Comparison of ENCODE assay signal across 8 cellular contexts in genomic region chr9:111484564-111484878, GRCh38. TPM values are rescaled to one million over a fixed set of nuclear protein-coding genes. Genes with fewer than 3 reads are reported as not detected.
A peak's percentile ranks its signal among the peaks of the same experiment; 100 is the strongest.
DNase-seq lines count a peak whose midpoint lies in the region; ATAC-seq and TF ChIP-seq lines count a peak whose summit lies in the region.

No MANE protein-coding gene starts in this region.

- H3K4me1 ChIP-seq in A673 (ENCODE audit: insufficient read depth, low read length, poor library complexity, severe bottlenecking) = peaks cover 17% of the 10 kb centered on the region
- H3K4me1 ChIP-seq in subcutaneous abdominal adipose tissue (ENCODE audit: control insufficient read depth in 5 of 5, insufficient read depth in 5 of 5, low read length in 5 of 5) = peaks cover 0 to 19% (median 16%) of the 10 kb centered on the region in 5 donors

- peaks cover 9% of the 10 kb centered on the region for H3K36me3 Mint-ChIP-seq in activated CD8-positive, alpha-beta T cell treated with anti-CD3 and anti-CD28 coated beads, Interleukin-2, amount 10 ng/mL, durations not matched to agents 7 days and 5 days (ENCODE audit: low read depth)

- H3K36me3 ChIP-seq in A673 (ENCODE audit: insufficient read depth, low read length, poor library complexity, severe bottlenecking) = no peaks in the 10 kb centered on the region
- H3K36me3 ChIP-seq in subcutaneous abdominal adipose tissue (ENCODE audit: control insufficient read depth in 5 of 5, insufficient read depth in 5 of 5, low read length in 5 of 5) = no peaks in the 10 kb centered on the region

- no peaks in the 10 kb centered on the region for H3K27me3 ChIP-seq in A673 (replicated peaks; ENCODE audit: insufficient read depth, low read depth, low read length, poor library complexity)
- no peaks in the 10 kb centered on the region for H3K27me3 ChIP-seq in subcutaneous abdominal adipose tissue (ENCODE audit: control insufficient read depth in 5 of 5, insufficient read depth in 4 of 5, low read length in 5 of 5)

- no peak for TF ChIP-seq CTCF in A673 (conservative IDR thresholded peaks at IDR 0.05; ENCODE audit: low read depth, low read length)

- H3K27me3 Mint-ChIP-seq in activated CD8-positive, alpha-beta T cell treated with anti-CD3 and anti-CD28 coated beads, Interleukin-2, amount 10 ng/mL, durations not matched to agents 7 days and 5 days (ENCODE audit: low read depth) = peaks cover 6% of the 10 kb centered on the region

- H3K9me3 Mint-ChIP-seq in activated CD8-positive, alpha-beta T cell treated with anti-CD3 and anti-CD28 coated beads, Interleukin-2, amount 10 ng/mL, durations not matched to agents 7 days and 5 days (ENCODE audit: insufficient read depth) = no peaks in the 10 kb centered on the region

- peak; percentile 1 for ATAC-seq in GM21528 (IDR thresholded peaks at IDR 0.05; ENCODE audit: low FRiP score, unreplicated experiment)
- ATAC-seq in activated CD8-positive, alpha-beta T cell treated with anti-CD3 and anti-CD28 coated beads, Interleukin-2, amount 10 ng/mL, durations not matched to agents 7 days and 5 days = no peak
- no peak for ATAC-seq in HG03139 (IDR thresholded peaks at IDR 0.05; ENCODE audit: unreplicated experiment)

- peak overlapping the region; percentile 87 for H3K4me3 Mint-ChIP-seq in activated CD8-positive, alpha-beta T cell treated with anti-CD3 and anti-CD28 coated beads, Interleukin-2, amount 10 ng/mL, durations not matched to agents 7 days and 5 days

- H3K9ac ChIP-seq in subcutaneous abdominal adipose tissue (ENCODE audit: low read length in 5 of 5) = peak overlapping the region; percentile 63 to 90 (median 89)

- no peaks in the 10 kb centered on the region for H3K9me3 ChIP-seq in A673 (ENCODE audit: low read depth, low read length, poor library complexity, severe bottlenecking)
- no peaks in the 10 kb centered on the region for H3K9me3 ChIP-seq in iPS-18c (ENCODE audit: control insufficient read depth, insufficient read depth, low read length)
- no peaks in the 10 kb centered on the region for H3K9me3 ChIP-seq in subcutaneous abdominal adipose tissue (ENCODE audit: control insufficient read depth in 5 of 5, low read length in 5 of 5)

- intact Hi-C loops in A673 (cut with micrococcal nuclease; ENCODE audit: unreplicated experiment) = loop anchor here (2.0 kb wide), 1 partner anchor 58 kb away; no protein-coding TSS in a partner anchor

- POLR2A ChIA-PET in A673 (lab: Charles Lee; ENCODE audit: low non-redundant PET) = no interaction called here
- POLR2A ChIA-PET in activated CD8-positive, alpha-beta T cell treated with anti-CD3 and anti-CD28 coated beads, Interleukin-2, amount 10 ng/mL, durations not matched to agents 7 days and 5 days (lab: Charles Lee) = no interaction called here

- BruUV-seq in A673 (replicated peaks; lab: Mats Ljungman, UMichigan) = TSS peak; percentile 69

- CTCF ChIA-PET in A673 (lab: Charles Lee) = no interaction called here
- CTCF ChIA-PET in activated CD8-positive, alpha-beta T cell treated with anti-CD3 and anti-CD28 coated beads, Interleukin-2, amount 10 ng/mL, durations not matched to agents 7 days and 5 days (lab: Charles Lee) = no interaction called here

- H3K4me3 ChIP-seq in A673 (ENCODE audit: low read depth, low read length, poor library complexity, severe bottlenecking) (peak overlapping the region; percentile 100), iPS-18c (ENCODE audit: insufficient read depth, low read depth, low read length) (peak overlapping the region; percentile 83), subcutaneous abdominal adipose tissue (ENCODE audit: low read depth in 1 of 5, low read length in 5 of 5) (peak overlapping the region; percentile 84 to 97 (median 93))

- peaks cover 24% of the 10 kb centered on the region for H3K4me1 Mint-ChIP-seq in activated CD8-positive, alpha-beta T cell treated with anti-CD3 and anti-CD28 coated beads, Interleukin-2, amount 10 ng/mL, durations not matched to agents 7 days and 5 days (ENCODE audit: low read depth)

- DNase-seq in A673 (ENCODE audit: low spot score) (no peak), cerebellar nuclear complex (lab: John Stamatoyannopoulos, UW) (no peak), NCI-H1417 (lab: John Stamatoyannopoulos, UW) (no peak)
- DNase-seq in activated CD8-positive, alpha-beta T cell treated with anti-CD3 and anti-CD28 coated beads, Interleukin-2, amount 10 ng/mL, durations not matched to agents 7 days and 5 days = no peak

- H3K27ac Mint-ChIP-seq in activated CD8-positive, alpha-beta T cell treated with anti-CD3 and anti-CD28 coated beads, Interleukin-2, amount 10 ng/mL, durations not matched to agents 7 days and 5 days = peak overlapping the region; percentile 93

- H3K27ac ChIP-seq in A673 (ENCODE audit: low read depth, low read length, poor library complexity, severe bottlenecking) (peak overlapping the region; percentile 98), subcutaneous abdominal adipose tissue (ENCODE audit: low read depth, low read length) (peak overlapping the region; percentile 97)

RNA-seq across cellular contexts. Expression of gene ECPAS, which starts 0.3 kb away (rescaled TPM):
- 116 and 124 TPM in 2 replicates for total RNA-seq in A673 (2021)
- total RNA-seq in activated CD8-positive, alpha-beta T cell treated with anti-CD3 and anti-CD28 coated beads, Interleukin-2, amount 10 ng/mL, durations not matched to agents 7 days and 5 days = 10 to 100 TPM; 55.9 to 59.1 TPM

RNA-seq across cellular contexts. Expression of gene ZNF483, which starts 40.5 kb away (rescaled TPM):
- total RNA-seq in A673 (2021) = 3.4 and 4.4 TPM in 2 replicates
- 1 to 10 TPM; 2.2 to 2.3 TPM for total RNA-seq in activated CD8-positive, alpha-beta T cell treated with anti-CD3 and anti-CD28 coated beads, Interleukin-2, amount 10 ng/mL, durations not matched to agents 7 days and 5 days
